In genomic region chr6:3798211-3798909, GRCh38 we compare ENCODE assay signal across 11 cellular contexts. TPM values are rescaled to one million over a fixed set of nuclear protein-coding genes. Genes with fewer than 3 reads are reported as not detected.
DNase-seq lines count a peak whose midpoint lies in the region; ATAC-seq and TF ChIP-seq lines count a peak whose summit lies in the region.
"Had no signal": no experiment of that assay in that cellular context is flagged by ENCODE, and none has a peak within 500 bp of the region (broad histone marks: within the 10 kb centered on the region; RNA-seq: fewer than 3 reads in every experiment).

No MANE protein-coding gene starts in this region.

- H3K27ac ChIP-seq in HEK293 (ENCODE audit: extremely low read depth, low read depth, low read length) (no peak overlapping the region), spleen (peak overlapping the region in 6 of 8 donors; percentile 4 to 69 (median 30))
- H3K27ac ChIP-seq: colonic mucosa had no signal

- DNase-seq in NCI-H748 treated with DMSO at 0.1 percent for 48 hours (lab: John Stamatoyannopoulos, UW) (peak; percentile 30), foreskin melanocyte (peak; percentile 35), spleen (no peak), NCI-H446 (lab: John Stamatoyannopoulos, UW) (no peak)
- DNase-seq: activated T-cell treated with anti-CD3 and anti-CD28 coated beads, Interleukin-2, amount 50 U/mL, for 4 hours; colonic mucosa; MV-4-11 had no signal

- no peak for TF ChIP-seq CTCF in HEK293 (tag by site-specific recombination; IDR thresholded peaks at IDR 0.05)
- no peak for TF ChIP-seq CTCF in spleen (IDR thresholded peaks at IDR 0.05 in 8 of 11, conservative IDR thresholded peaks at IDR 0.05 in 3 of 11)

- no peaks in the 10 kb centered on the region for H3K27me3 ChIP-seq in spleen (replicated peaks in 1 of 7)
- H3K27me3 ChIP-seq: colonic mucosa had no signal

- WGBS in spleen, 5 donors, result 59 to 64% (median 62%) methylated on average over 8 of the region's 8 CpGs

- no peaks in the 10 kb centered on the region for H3K9me3 ChIP-seq in HEK293 (ENCODE audit: control insufficient read depth, insufficient read depth, low read depth, low read length)
- H3K9me3 ChIP-seq in spleen, result no peaks in the 10 kb centered on the region
- H3K9me3 ChIP-seq: colonic mucosa had no signal

- POLR2A ChIA-PET in HEK293 (lab: Yijun Ruan, JAX), result interaction anchor here (0.8 to 1.8 kb wide), 3 partner anchors 10 to 28 kb away, joined by 4 read pairs; no protein-coding TSS in a partner anchor

- intact Hi-C loops in spleen (cut with DNase I; ENCODE audit: low total_unique reads), result no loop called here

- H3K4me1 ChIP-seq in HEK293 (ENCODE audit: control insufficient read depth, insufficient read depth, low read length) (peaks cover 4% of the 10 kb centered on the region; the same call in 1 of the 2 replicates), spleen (peaks cover 0 to 48% (median 20%) of the 10 kb centered on the region in 6 donors)
- H3K4me1 ChIP-seq: colonic mucosa had no signal

- no peak for TF ChIP-seq POLR2A in spleen (IDR thresholded peaks at IDR 0.05)

- no peak for ATAC-seq in HG02852 (IDR thresholded peaks at IDR 0.05; ENCODE audit: unreplicated experiment)
- ATAC-seq in HG02840 (IDR thresholded peaks at IDR 0.05; ENCODE audit: low FRiP score, unreplicated experiment), result no peak
- ATAC-seq in GM18870 (IDR thresholded peaks at IDR 0.05; ENCODE audit: unreplicated experiment), result no peak
- ATAC-seq: activated T-cell treated with anti-CD3 and anti-CD28 coated beads, Interleukin-2, amount 50 U/mL, for 4 hours had no signal

- H3K36me3 ChIP-seq in HEK293 (ENCODE audit: control insufficient read depth in 2 of 2, insufficient read depth in 1 of 2, low read length in 2 of 2) (no peaks in the 10 kb centered on the region), spleen (no peaks in the 10 kb centered on the region)
- H3K36me3 ChIP-seq: colonic mucosa had no signal

- H3K4me3 ChIP-seq in HEK293 (ENCODE audit: low read depth, low read length), result no peak overlapping the region
- H3K4me3 ChIP-seq in spleen, result no peak overlapping the region
- H3K4me3 ChIP-seq: colonic mucosa had no signal

- CTCF ChIA-PET in HEK293 (lab: Yijun Ruan, JAX), result interaction anchor here (0.6 to 3.5 kb wide), 3 partner anchors 10 to 180 kb away, joined by 3 to 13 read pairs (median 6); no protein-coding TSS in a partner anchor

TF ChIP-seq in HEK293, 187 proteins besides CTCF, POLR2A, EP300 and RAD21:
- TF ChIP-seq, protein P1, sequence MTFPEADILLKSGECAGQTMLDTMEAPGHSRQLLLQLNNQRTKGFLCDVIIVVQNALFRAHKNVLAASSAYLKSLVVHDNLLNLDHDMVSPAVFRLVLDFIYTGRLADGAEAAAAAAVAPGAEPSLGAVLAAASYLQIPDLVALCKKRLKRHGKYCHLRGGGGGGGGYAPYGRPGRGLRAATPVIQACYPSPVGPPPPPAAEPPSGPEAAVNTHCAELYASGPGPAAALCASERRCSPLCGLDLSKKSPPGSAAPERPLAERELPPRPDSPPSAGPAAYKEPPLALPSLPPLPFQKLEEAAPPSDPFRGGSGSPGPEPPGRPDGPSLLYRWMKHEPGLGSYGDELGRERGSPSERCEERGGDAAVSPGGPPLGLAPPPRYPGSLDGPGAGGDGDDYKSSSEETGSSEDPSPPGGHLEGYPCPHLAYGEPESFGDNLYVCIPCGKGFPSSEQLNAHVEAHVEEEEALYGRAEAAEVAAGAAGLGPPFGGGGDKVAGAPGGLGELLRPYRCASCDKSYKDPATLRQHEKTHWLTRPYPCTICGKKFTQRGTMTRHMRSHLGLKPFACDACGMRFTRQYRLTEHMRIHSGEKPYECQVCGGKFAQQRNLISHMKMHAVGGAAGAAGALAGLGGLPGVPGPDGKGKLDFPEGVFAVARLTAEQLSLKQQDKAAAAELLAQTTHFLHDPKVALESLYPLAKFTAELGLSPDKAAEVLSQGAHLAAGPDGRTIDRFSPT (tag by site-specific recombination; IDR thresholded peaks at IDR 0.05), result peak; percentile 41; the same call in 1 of the 2 replicates
- TF ChIP-seq ZNF629 (tag by site-specific recombination; IDR thresholded peaks at IDR 0.05), result 0 out of 2 replicates have a peak, but pooled peaks have one; percentile 2
- peak; percentile 28; the same call in 1 of the 2 replicates for TF ChIP-seq ZIC2 (tag by site-specific recombination; IDR thresholded peaks at IDR 0.05)
- no peak for TF ChIP-seq ZNF280C (tag by site-specific recombination; IDR thresholded peaks at IDR 0.05)

RNA-seq across cellular contexts. Expression of gene PXDC1, which starts 46.8 kb away (rescaled TPM):
- 10 to 100 TPM; 21.1 to 51.5 (median 32.3) TPM for total RNA-seq in spleen
- polyA plus RNA-seq in spleen, result 10 to 100 TPM; 17.7 to 40.1 (median 18.2) TPM

RNA-seq across cellular contexts. Expression of gene FAM50B, which starts 50.8 kb away (rescaled TPM):
- 10 to 100 TPM in 2 of 7 donors, 1 to 10 TPM in 5; 7.3 to 11.8 (median 8.4) TPM for total RNA-seq in spleen
- polyA plus RNA-seq in spleen, result 10 to 100 TPM in 2 of 3 donors, 1 to 10 TPM in 1; 6.6 to 13.3 (median 11.7) TPM

Comparison
In these comparisons a context has a peak if more than half of its experiments do, and no peak if none do; other contexts are left out.
1. DNase-seq: peak in NCI-H748 treated with DMSO at 0.1 percent for 48 hours (single experiment) and foreskin melanocyte (single experiment); none in spleen (single experiment) and NCI-H446 (0 of 2).